ENCODE assay signal across 1 cellular context in genomic region chr17:58517928-58518609, GRCh38.
TF ChIP-seq lines count a peak whose summit lies in the region.

No MANE protein-coding gene starts in this region.

TF ChIP-seq in GM23338, 12 proteins besides CTCF, POLR2A, EP300 and RAD21 (continued from another document):
- TF ChIP-seq, protein P1, sequence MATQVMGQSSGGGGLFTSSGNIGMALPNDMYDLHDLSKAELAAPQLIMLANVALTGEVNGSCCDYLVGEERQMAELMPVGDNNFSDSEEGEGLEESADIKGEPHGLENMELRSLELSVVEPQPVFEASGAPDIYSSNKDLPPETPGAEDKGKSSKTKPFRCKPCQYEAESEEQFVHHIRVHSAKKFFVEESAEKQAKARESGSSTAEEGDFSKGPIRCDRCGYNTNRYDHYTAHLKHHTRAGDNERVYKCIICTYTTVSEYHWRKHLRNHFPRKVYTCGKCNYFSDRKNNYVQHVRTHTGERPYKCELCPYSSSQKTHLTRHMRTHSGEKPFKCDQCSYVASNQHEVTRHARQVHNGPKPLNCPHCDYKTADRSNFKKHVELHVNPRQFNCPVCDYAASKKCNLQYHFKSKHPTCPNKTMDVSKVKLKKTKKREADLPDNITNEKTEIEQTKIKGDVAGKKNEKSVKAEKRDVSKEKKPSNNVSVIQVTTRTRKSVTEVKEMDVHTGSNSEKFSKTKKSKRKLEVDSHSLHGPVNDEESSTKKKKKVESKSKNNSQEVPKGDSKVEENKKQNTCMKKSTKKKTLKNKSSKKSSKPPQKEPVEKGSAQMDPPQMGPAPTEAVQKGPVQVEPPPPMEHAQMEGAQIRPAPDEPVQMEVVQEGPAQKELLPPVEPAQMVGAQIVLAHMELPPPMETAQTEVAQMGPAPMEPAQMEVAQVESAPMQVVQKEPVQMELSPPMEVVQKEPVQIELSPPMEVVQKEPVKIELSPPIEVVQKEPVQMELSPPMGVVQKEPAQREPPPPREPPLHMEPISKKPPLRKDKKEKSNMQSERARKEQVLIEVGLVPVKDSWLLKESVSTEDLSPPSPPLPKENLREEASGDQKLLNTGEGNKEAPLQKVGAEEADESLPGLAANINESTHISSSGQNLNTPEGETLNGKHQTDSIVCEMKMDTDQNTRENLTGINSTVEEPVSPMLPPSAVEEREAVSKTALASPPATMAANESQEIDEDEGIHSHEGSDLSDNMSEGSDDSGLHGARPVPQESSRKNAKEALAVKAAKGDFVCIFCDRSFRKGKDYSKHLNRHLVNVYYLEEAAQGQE (IDR thresholded peaks at IDR 0.05; ENCODE audit: unreplicated experiment) = no peak
